In the genomic region with DNA sequence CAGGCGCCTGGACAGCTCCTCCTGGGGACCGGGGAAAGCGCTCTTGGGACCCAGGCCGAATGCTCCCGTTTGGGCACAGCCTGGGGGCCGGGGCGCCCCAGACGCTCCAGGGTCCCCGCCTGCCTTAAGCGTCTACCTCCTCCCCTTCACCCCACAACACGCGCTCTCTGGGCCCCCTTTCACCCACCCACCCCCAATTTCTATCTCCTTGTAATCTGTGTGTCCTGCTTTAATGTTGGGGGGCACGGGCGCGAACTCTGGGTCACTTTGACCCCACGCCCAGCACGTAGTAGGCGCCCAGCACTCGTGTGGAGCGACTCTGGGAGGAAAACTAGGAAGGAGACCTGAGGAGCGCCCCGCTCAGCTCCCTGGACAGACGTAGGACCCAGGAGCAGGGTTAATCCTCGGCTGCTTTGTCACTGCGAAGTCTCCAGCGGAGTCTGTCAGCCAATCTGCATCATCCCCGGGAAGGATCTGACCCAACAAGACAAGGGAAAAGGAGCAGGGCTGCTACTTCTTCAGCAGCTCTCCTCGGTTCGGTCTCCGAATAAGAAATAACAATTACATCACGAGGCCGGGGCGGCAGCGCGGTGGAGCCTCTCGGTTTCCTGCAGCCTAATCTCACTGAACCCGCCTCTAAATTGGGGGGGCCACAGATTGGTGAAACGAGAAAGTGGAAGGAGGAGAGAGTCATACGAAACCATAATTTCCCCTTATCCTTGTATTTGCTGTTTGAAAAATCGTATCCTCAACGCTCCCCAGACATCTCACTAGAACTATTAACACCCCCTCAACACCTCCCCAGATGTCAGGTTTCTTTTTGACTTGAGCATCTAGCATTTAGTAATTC, we compare ENCODE assay signal across 8 cellular contexts. TPM values are rescaled to one million over a fixed set of nuclear protein-coding genes. Genes with fewer than 3 reads are reported as not detected.
DNase-seq lines count a peak whose midpoint lies in the region; ATAC-seq and TF ChIP-seq lines count a peak whose summit lies in the region.

No MANE protein-coding gene starts in this region.

- no peak for TF ChIP-seq CTCF in esophagus squamous epithelium (IDR thresholded peaks at IDR 0.05)

- DNase-seq in D341Med (ENCODE audit: low spot score) = peak; percentile 64
- peak; percentile 64 for DNase-seq in activated T-helper 1 cell treated with Interleukin-2 at 50 U/mL for 16 hours (ENCODE audit: low read depth)
- DNase-seq in esophagus squamous epithelium (lab: John Stamatoyannopoulos, UW) = peak; percentile 21
- DNase-seq in stimulated activated CD8-positive, alpha-beta memory T cell treated with anti-CD3 and anti-CD28 coated beads, Interleukin-4, amount 100 ng/mL, for 4 hours (ENCODE audit: low read depth in 2 of 2, low spot score in 1 of 2) = peak; percentile 39 to 65

- H3K4me3 ChIP-seq in esophagus squamous epithelium (peak overlapping the region; percentile 85 to 98 (median 93)), muscle layer of duodenum (ENCODE audit: low read depth in 1 of 2, low read length in 2 of 2) (peak overlapping the region; percentile 83 to 91)

- H3K27ac ChIP-seq in esophagus squamous epithelium (peak overlapping the region; percentile 95 to 98 (median 98)), muscle layer of duodenum (ENCODE audit: low read length) (peak overlapping the region; percentile 96)

- intact Hi-C loops in esophagus squamous epithelium (cut with DNase I) = no loop called here

- no peaks in the 10 kb centered on the region for H3K27me3 ChIP-seq in esophagus squamous epithelium
- no peaks in the 10 kb centered on the region for H3K27me3 ChIP-seq in muscle layer of duodenum (ENCODE audit: low read depth, low read length)

- H3K36me3 ChIP-seq in esophagus squamous epithelium (no peaks in the 10 kb centered on the region), muscle layer of duodenum (ENCODE audit: control insufficient read depth in 1 of 2, insufficient read depth in 2 of 2, low read length in 2 of 2) (peaks cover 0 to 6% of the 10 kb centered on the region in 2 donors)

- 0% methylated on average over 8 to 25 of the region's 41 CpGs for WGBS in esophagus squamous epithelium, 2 donors

- ATAC-seq in HG02678 (IDR thresholded peaks at IDR 0.05; ENCODE audit: unreplicated experiment) (peak; percentile 17), GM18861 (IDR thresholded peaks at IDR 0.05; ENCODE audit: unreplicated experiment) (no peak)

- peaks cover 9 to 40% (median 21%) of the 10 kb centered on the region in 3 donors for H3K4me1 ChIP-seq in esophagus squamous epithelium
- peaks cover 11 to 20% of the 10 kb centered on the region in 2 donors for H3K4me1 ChIP-seq in muscle layer of duodenum (ENCODE audit: control insufficient read depth in 1 of 2, insufficient read depth in 2 of 2, low read length in 2 of 2)

- H3K9me3 ChIP-seq in esophagus squamous epithelium (no peaks in the 10 kb centered on the region), muscle layer of duodenum (ENCODE audit: control insufficient read depth in 1 of 2, low read length in 2 of 2) (no peaks in the 10 kb centered on the region)

- TF ChIP-seq POLR2A in esophagus squamous epithelium (IDR thresholded peaks at IDR 0.05) = peak in 2 of 4 donors; percentile 66 to 75

TF ChIP-seq in PFSK-1, 5 proteins besides CTCF, POLR2A, EP300 and RAD21:
- TF ChIP-seq POLR2AphosphoS5 (IDR thresholded peaks at IDR 0.05; ENCODE audit: low read depth, low read length) = peak; percentile 53; the same call in 1 of the 2 replicates
- no peak for TF ChIP-seq FOXP2 (optimal IDR thresholded peaks at IDR 0.05; ENCODE audit: borderline replicate concordance, extremely low read depth, extremely low read length, insufficient read depth)
- TF ChIP-seq, protein P1, sequence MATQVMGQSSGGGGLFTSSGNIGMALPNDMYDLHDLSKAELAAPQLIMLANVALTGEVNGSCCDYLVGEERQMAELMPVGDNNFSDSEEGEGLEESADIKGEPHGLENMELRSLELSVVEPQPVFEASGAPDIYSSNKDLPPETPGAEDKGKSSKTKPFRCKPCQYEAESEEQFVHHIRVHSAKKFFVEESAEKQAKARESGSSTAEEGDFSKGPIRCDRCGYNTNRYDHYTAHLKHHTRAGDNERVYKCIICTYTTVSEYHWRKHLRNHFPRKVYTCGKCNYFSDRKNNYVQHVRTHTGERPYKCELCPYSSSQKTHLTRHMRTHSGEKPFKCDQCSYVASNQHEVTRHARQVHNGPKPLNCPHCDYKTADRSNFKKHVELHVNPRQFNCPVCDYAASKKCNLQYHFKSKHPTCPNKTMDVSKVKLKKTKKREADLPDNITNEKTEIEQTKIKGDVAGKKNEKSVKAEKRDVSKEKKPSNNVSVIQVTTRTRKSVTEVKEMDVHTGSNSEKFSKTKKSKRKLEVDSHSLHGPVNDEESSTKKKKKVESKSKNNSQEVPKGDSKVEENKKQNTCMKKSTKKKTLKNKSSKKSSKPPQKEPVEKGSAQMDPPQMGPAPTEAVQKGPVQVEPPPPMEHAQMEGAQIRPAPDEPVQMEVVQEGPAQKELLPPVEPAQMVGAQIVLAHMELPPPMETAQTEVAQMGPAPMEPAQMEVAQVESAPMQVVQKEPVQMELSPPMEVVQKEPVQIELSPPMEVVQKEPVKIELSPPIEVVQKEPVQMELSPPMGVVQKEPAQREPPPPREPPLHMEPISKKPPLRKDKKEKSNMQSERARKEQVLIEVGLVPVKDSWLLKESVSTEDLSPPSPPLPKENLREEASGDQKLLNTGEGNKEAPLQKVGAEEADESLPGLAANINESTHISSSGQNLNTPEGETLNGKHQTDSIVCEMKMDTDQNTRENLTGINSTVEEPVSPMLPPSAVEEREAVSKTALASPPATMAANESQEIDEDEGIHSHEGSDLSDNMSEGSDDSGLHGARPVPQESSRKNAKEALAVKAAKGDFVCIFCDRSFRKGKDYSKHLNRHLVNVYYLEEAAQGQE (IDR thresholded peaks at IDR 0.05; ENCODE audit: insufficient read depth in 1 of 2, low read depth in 2 of 2, low read length in 2 of 2) = peak; percentile 71 to 84; a peak in 2 of 4 replicates
- peak; percentile 78; the same call in 1 of the 2 replicates for TF ChIP-seq TAF1 (IDR thresholded peaks at IDR 0.05; ENCODE audit: borderline replicate concordance, insufficient read depth, low read length)
TF ChIP-seq in PFSK-1: peak in this region for 3.

RNA-seq across cellular contexts. Expression of a gene that starts 0.8 kb away (rescaled TPM):
- polyA plus RNA-seq in PFSK-1 (2012; ENCODE audit: insufficient read length, low read depth) = 6.1 TPM
- 10 to 100 TPM; 13.2 to 37.0 (median 31.1) TPM for total RNA-seq in esophagus squamous epithelium
